10 cellular contexts compared by ENCODE assay signal in the genomic region with DNA sequence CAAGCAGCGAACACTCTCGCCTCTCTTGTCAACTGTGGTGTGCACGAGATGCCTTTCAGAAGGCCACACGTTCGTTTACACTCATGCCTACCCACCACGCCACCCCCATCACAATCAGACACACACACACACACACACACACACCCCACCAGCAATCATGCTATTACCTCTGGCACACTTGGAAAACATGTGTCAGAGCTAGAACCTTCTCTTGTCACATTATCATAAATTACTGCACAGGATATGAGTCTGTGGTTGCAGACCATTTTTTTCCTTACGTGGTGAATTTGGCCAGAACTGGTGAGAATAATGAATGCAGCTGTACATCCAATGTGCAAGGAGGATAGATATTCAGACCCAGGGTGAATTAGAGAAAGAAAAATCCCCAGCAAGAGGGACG. TPM values are rescaled to one million over a fixed set of nuclear protein-coding genes. Genes with fewer than 3 reads are reported as not detected.
DNase-seq lines count a peak whose midpoint lies in the region; ATAC-seq and TF ChIP-seq lines count a peak whose summit lies in the region.
"Had no signal": no experiment of that assay in that cellular context is flagged by ENCODE, and none has a peak within 500 bp of the region (broad histone marks: within the 10 kb centered on the region; RNA-seq: fewer than 3 reads in every experiment).

No MANE protein-coding gene starts in this region.

- POLR2A ChIA-PET in activated CD4-positive, alpha-beta T cell treated with anti-CD3 and anti-CD28 coated beads for 36 hours (lab: Charles Lee), result interaction anchor here (0.6 to 1.4 kb wide), 2 partner anchors 125 to 167 kb away, joined by 3 to 7 read pairs; partner anchors contain the start of gene SPG11
- POLR2A ChIA-PET in PC-9 (lab: Charles Lee; ENCODE audit: unreplicated experiment), result no interaction called here

- no peaks in the 10 kb centered on the region for H3K9me3 Mint-ChIP-seq in activated CD4-positive, alpha-beta T cell treated with anti-CD3 and anti-CD28 coated beads for 36 hours (ENCODE audit: low read depth)
- H3K9me3 Mint-ChIP-seq in GM23338, result no peaks in the 10 kb centered on the region
- H3K9me3 Mint-ChIP-seq: mesothelial cell of epicardium had no signal

- no peaks in the 10 kb centered on the region for H3K27me3 Mint-ChIP-seq in activated CD4-positive, alpha-beta T cell treated with anti-CD3 and anti-CD28 coated beads for 36 hours
- peaks cover 5% of the 10 kb centered on the region for H3K27me3 Mint-ChIP-seq in GM23338 (ENCODE audit: insufficient read depth, low read depth, poor library complexity)

- H3F3A ChIP-seq in PC-9 (ENCODE audit: insufficient read depth, low read depth), result no peaks in the 10 kb centered on the region
- H3F3A ChIP-seq in GM23338 (replicated peaks; ENCODE audit: low read depth), result no peaks in the 10 kb centered on the region

- H3K27ac Mint-ChIP-seq in activated CD4-positive, alpha-beta T cell treated with anti-CD3 and anti-CD28 coated beads for 36 hours, result peak overlapping the region; percentile 79
- no peak overlapping the region for H3K27ac Mint-ChIP-seq in GM23338
- H3K27ac Mint-ChIP-seq: mesothelial cell of epicardium had no signal

- no peaks in the 10 kb centered on the region for H3K36me3 Mint-ChIP-seq in activated CD4-positive, alpha-beta T cell treated with anti-CD3 and anti-CD28 coated beads for 36 hours (ENCODE audit: low read depth)
- no peaks in the 10 kb centered on the region for H3K36me3 Mint-ChIP-seq in GM23338 (ENCODE audit: low read depth)
- H3K36me3 Mint-ChIP-seq: mesothelial cell of epicardium had no signal

- H3K4me1 ChIP-seq in PC-9 (replicated peaks; ENCODE audit: insufficient read depth) (0 out of 2 replicates have a peak, but pooled peaks cover 4% of the 10 kb centered on the region), GM23338 (ENCODE audit: insufficient read depth) (no peaks in the 10 kb centered on the region), stomach (peaks cover 0 to 9% (median 6%) of the 10 kb centered on the region in 4 donors)

- no peak for TF ChIP-seq EP300 in stomach (IDR thresholded peaks at IDR 0.05)

- H3K79me2 ChIP-seq in PC-9 (ENCODE audit: low read depth) (no peaks in the 10 kb centered on the region), GM23338 (replicated peaks; ENCODE audit: insufficient read depth) (no peaks in the 10 kb centered on the region)

- H3K27ac ChIP-seq in PC-9 (no peak overlapping the region), GM23338 (ENCODE audit: low read depth) (no peak overlapping the region), stomach (no peak overlapping the region)

- H3K9me3 ChIP-seq in PC-9 (ENCODE audit: insufficient read depth, low read depth), result no peaks in the 10 kb centered on the region
- no peaks in the 10 kb centered on the region for H3K9me3 ChIP-seq in stomach

- H3K4me3 Mint-ChIP-seq in activated CD4-positive, alpha-beta T cell treated with anti-CD3 and anti-CD28 coated beads for 36 hours, result no peak overlapping the region
- H3K4me3 Mint-ChIP-seq in GM23338, result no peak overlapping the region
- H3K4me3 Mint-ChIP-seq: mesothelial cell of epicardium had no signal

- CTCF ChIA-PET in activated CD4-positive, alpha-beta T cell treated with anti-CD3 and anti-CD28 coated beads for 36 hours (lab: Charles Lee), result interaction anchor here (0.7 to 3.1 kb wide), 6 partner anchors 13 to 210 kb away, joined by 3 to 11 read pairs (median 3); no protein-coding TSS in a partner anchor
- CTCF ChIA-PET in PC-9 (lab: Charles Lee), result interaction anchor here (0.5 kb wide), 1 partner anchor 209 kb away, joined by 15 read pairs; no protein-coding TSS in a partner anchor

- intact Hi-C loops in activated CD4-positive, alpha-beta T cell treated with anti-CD3 and anti-CD28 coated beads for 36 hours (cut with DNase I, micrococcal nuclease), result no loop called here
- intact Hi-C loops in PC-9 (cut with micrococcal nuclease; ENCODE audit: unreplicated experiment), result no loop called here
- intact Hi-C loops in stomach (cut with DNase I; ENCODE audit: low total_unique reads), result no loop called here

- H3K4me2 ChIP-seq in PC-9, result no peak overlapping the region
- no peak overlapping the region for H3K4me2 ChIP-seq in GM23338

- H4K20me1 ChIP-seq in PC-9 (ENCODE audit: insufficient read depth) (no peaks in the 10 kb centered on the region), GM23338 (replicated peaks; ENCODE audit: insufficient read depth) (no peaks in the 10 kb centered on the region)

- peak; percentile 86 for ATAC-seq in activated CD4-positive, alpha-beta T cell treated with anti-CD3 and anti-CD28 coated beads for 36 hours
- no peak for ATAC-seq in GM23338

- H3K27me3 ChIP-seq in PC-9 (ENCODE audit: insufficient read depth, low read depth) (no peaks in the 10 kb centered on the region), GM23338 (ENCODE audit: insufficient read depth) (no peaks in the 10 kb centered on the region), stomach (no peaks in the 10 kb centered on the region)

- peaks cover 29% of the 10 kb centered on the region for H3K4me1 Mint-ChIP-seq in activated CD4-positive, alpha-beta T cell treated with anti-CD3 and anti-CD28 coated beads for 36 hours
- peaks cover 5% of the 10 kb centered on the region; the same call in 2 of the 3 replicates for H3K4me1 Mint-ChIP-seq in GM23338

- 52 to 69% (median 58%) methylated on average over 8 of the region's 8 CpGs for WGBS in stomach, 5 donors

- BruUV-seq in PC-9 (replicated peaks; lab: Mats Ljungman, UMichigan), result no TSS peak

- H2AFZ ChIP-seq in PC-9, result no peak overlapping the region
- H2AFZ ChIP-seq in GM23338, result no peak overlapping the region

- TF ChIP-seq POLR2A in stomach (IDR thresholded peaks at IDR 0.05), result no peak

- H3K36me3 ChIP-seq in PC-9 (ENCODE audit: low read depth) (no peaks in the 10 kb centered on the region), GM23338 (ENCODE audit: insufficient read depth) (no peaks in the 10 kb centered on the region), stomach (no peaks in the 10 kb centered on the region)

- H3K4me3 ChIP-seq in AG10803 (ENCODE audit: low read length), result no peak overlapping the region
- no peak overlapping the region for H3K4me3 ChIP-seq in PC-9
- no peak overlapping the region for H3K4me3 ChIP-seq in GM23338
- H3K4me3 ChIP-seq in stomach, result no peak overlapping the region

- H3K9me2 ChIP-seq in PC-9 (ENCODE audit: insufficient read depth), result no peaks in the 10 kb centered on the region
- no peaks in the 10 kb centered on the region for H3K9me2 ChIP-seq in GM23338 (ENCODE audit: insufficient read depth)

- DNase-seq in AG10803 (ENCODE audit: low read depth), result peak; percentile 6
- peak; percentile 76 for DNase-seq in activated CD4-positive, alpha-beta T cell treated with anti-CD3 and anti-CD28 coated beads for 36 hours
- peak; percentile 52 for DNase-seq in activated naive CD4-positive, alpha-beta T cell treated with anti-CD3 and anti-CD28 coated beads, Interleukin-2, amount 50 U/mL, for 16 hours
- DNase-seq in stimulated activated CD4-positive, alpha-beta T cell treated with anti-CD3 and anti-CD28 coated beads, Interleukin-15, amount 100 ng/mL, for 48 hours (ENCODE audit: low read depth in 2 of 2), result peak; percentile 43 to 46
- DNase-seq in PC-9, result no peak
- DNase-seq in midbrain (lab: John Stamatoyannopoulos, UW), result no peak
- no peak for DNase-seq in GM23338 (ENCODE audit: low spot score)
- no peak for DNase-seq in stomach
- DNase-seq: NCI-H1694 had no signal

- TF ChIP-seq CTCF in AG10803 (conservative IDR thresholded peaks at IDR 0.05; ENCODE audit: low read length) (no peak), PC-9 (conservative IDR thresholded peaks at IDR 0.05) (no peak), GM23338 (conservative IDR thresholded peaks at IDR 0.05; ENCODE audit: low read depth in 2 of 2) (no peak), stomach (IDR thresholded peaks at IDR 0.05) (no peak)

TF ChIP-seq in GM23338, 12 proteins besides CTCF, POLR2A, EP300 and RAD21:
- no peak for TF ChIP-seq NANOG (IDR thresholded peaks at IDR 0.05; ENCODE audit: borderline replicate concordance)

RNA-seq across cellular contexts. Expression of gene TRIM69, which starts 52.4 kb away (rescaled TPM):
- 10 to 100 TPM; 65.8 to 67.9 TPM for total RNA-seq in activated CD4-positive, alpha-beta T cell treated with anti-CD3 and anti-CD28 coated beads for 36 hours
- total RNA-seq in PC-9 (2021) (17.4 and 21.3 TPM in 2 replicates), stomach (10 to 100 TPM in 1 of 5 donors, 1 to 10 TPM in 3, under 1 TPM in 1; 0.58 to 43.8 (median 2.7) TPM)
- total RNA-seq in GM23338 (2014; rRNA removed; shearing (Covaris generic)), result 7.0 and 8.3 TPM in 2 replicates
- polyA plus RNA-seq in GM23338 (2016; fragmentation: Nextera tagmentation; extraction: Ambion mirVana) (3.5 and 4.3 TPM in 2 replicates), stomach (10 to 100 TPM in 2 of 3 donors, 1 to 10 TPM in 1; 9.2 to 14.7 (median 10.4) TPM)

Comparison
In these comparisons a context has a peak if more than half of its experiments do, and no peak if none do; other contexts are left out.
1. DNase-seq: peak in AG10803 (single experiment), activated CD4-positive, alpha-beta T cell treated with anti-CD3 and anti-CD28 coated beads for 36 hours (single experiment), activated naive CD4-positive, alpha-beta T cell treated with anti-CD3 and anti-CD28 coated beads, Interleukin-2, amount 50 U/mL, for 16 hours (single experiment) and stimulated activated CD4-positive, alpha-beta T cell treated with anti-CD3 and anti-CD28 coated beads, Interleukin-15, amount 100 ng/mL, for 48 hours (2 of 2); none in PC-9 (0 of 2), midbrain (single experiment), GM23338 (single experiment) and stomach (single experiment).